Comparison of ENCODE assay signal across 1 cellular context in genomic region chr5:100852988-100853449, GRCh38.
TF ChIP-seq lines count a peak whose summit lies in the region.

No MANE protein-coding gene starts in this region.

TF ChIP-seq in GM12878, 131 proteins besides CTCF, POLR2A, EP300 and RAD21 (continued from another document and continues in another):
- TF ChIP-seq SMARCA5 (IDR thresholded peaks at IDR 0.05) (0 out of 2 replicates have a peak, but pooled peaks have one; percentile 64), JUND (IDR thresholded peaks at IDR 0.05; ENCODE audit: low read depth, low read length) (no peak), E2F4 (IDR thresholded peaks at IDR 0.05; ENCODE audit: low read depth, low read length) (no peak), HCFC1 (IDR thresholded peaks at IDR 0.05; ENCODE audit: low read length) (no peak), HSF1 (IDR thresholded peaks at IDR 0.05; ENCODE audit: low read depth, low read length) (no peak; the same call in 1 of the 2 replicates), GATAD2B (conservative IDR thresholded peaks at IDR 0.05; ENCODE audit: low read depth) (peak; percentile 57; the same call in 1 of the 2 replicates), IRF4 (IDR thresholded peaks at IDR 0.05; ENCODE audit: low read depth, low read length) (peak; percentile 84), SMC3 (IDR thresholded peaks at IDR 0.05; ENCODE audit: borderline replicate concordance, low read length) (no peak), SUPT20H (IDR thresholded peaks at IDR 0.05; ENCODE audit: borderline replicate concordance, control insufficient read depth, low read depth, low read length) (no peak), USF1 (IDR thresholded peaks at IDR 0.05; ENCODE audit: borderline replicate concordance, extremely low read length, insufficient read depth, low read depth, low read length) (no peak), DPF2 (IDR thresholded peaks at IDR 0.05) (peak; percentile 97), IRF5 (IDR thresholded peaks at IDR 0.05; ENCODE audit: borderline replicate concordance) (no peak), CBFB (IDR thresholded peaks at IDR 0.05; ENCODE audit: low read depth) (peak; percentile 78), ZNF24 (IDR thresholded peaks at IDR 0.05) (peak; percentile 89), E4F1 (IDR thresholded peaks at IDR 0.05; ENCODE audit: borderline replicate concordance, partially characterized antibody) (no peak), RBBP5 (conservative IDR thresholded peaks at IDR 0.05) (no peak), ZNF207 (IDR thresholded peaks at IDR 0.05; ENCODE audit: borderline replicate concordance) (no peak; the same call in 1 of the 2 replicates), SPI1 (IDR thresholded peaks at IDR 0.05; ENCODE audit: borderline replicate concordance, insufficient read depth, low read depth, low read length) (peak; percentile 97), NKRF (conservative IDR thresholded peaks at IDR 0.05) (no peak), ZNF384 (IDR thresholded peaks at IDR 0.05; ENCODE audit: borderline replicate concordance, low read depth, low read length) (no peak), KDM1A (IDR thresholded peaks at IDR 0.05; ENCODE audit: borderline replicate concordance) (no peak), RFX5 (IDR thresholded peaks at IDR 0.05; ENCODE audit: low read depth, low read length) (no peak), CEBPB (IDR thresholded peaks at IDR 0.05; ENCODE audit: borderline replicate concordance in 1 of 2, low read depth in 2 of 2, low read length in 2 of 2) (peak in 1 of 2 experiments; percentile 44; a peak in 1 of 4 replicates), MTA3 (IDR thresholded peaks at IDR 0.05; ENCODE audit: borderline replicate concordance, low read length) (peak; percentile 82; the same call in 1 of the 2 replicates), ZNF687 (IDR thresholded peaks at IDR 0.05) (peak; percentile 87; the same call in 1 of the 2 replicates), PAX8 (IDR thresholded peaks at IDR 0.05) (peak; percentile 98), SREBF1 (IDR thresholded peaks at IDR 0.05; ENCODE audit: low read length) (no peak), RAD51 (IDR thresholded peaks at IDR 0.05) (0 out of 2 replicates have a peak, but pooled peaks have one; percentile 39), RELA (IDR thresholded peaks at IDR 0.05; ENCODE audit: borderline replicate concordance, partially characterized antibody) (no peak), CREM (IDR thresholded peaks at IDR 0.05; ENCODE audit: low read depth) (peak; percentile 80; the same call in 1 of the 2 replicates), ZBTB40 (IDR thresholded peaks at IDR 0.05; ENCODE audit: borderline replicate concordance) (no peak; the same call in 1 of the 2 replicates), NFYA (IDR thresholded peaks at IDR 0.05; ENCODE audit: borderline replicate concordance, low read depth, low read length) (no peak), EED (IDR thresholded peaks at IDR 0.05; ENCODE audit: low read depth) (peak; percentile 49; the same call in 1 of the 2 replicates), REST (IDR thresholded peaks at IDR 0.05; ENCODE audit: low read depth, low read length) (no peak), FOXM1 (IDR thresholded peaks at IDR 0.05; ENCODE audit: low read depth, low read length) (peak; percentile 86)
